25 cellular contexts compared by ENCODE assay signal in genomic region chr15:71501344-71502128, GRCh38.
DNase-seq lines count a peak whose midpoint lies in the region; ATAC-seq and TF ChIP-seq lines count a peak whose summit lies in the region.
"Had no signal": no experiment of that assay in that cellular context is flagged by ENCODE, and none has a peak within 500 bp of the region (broad histone marks: within the 10 kb centered on the region; RNA-seq: fewer than 3 reads in every experiment).

No MANE protein-coding gene starts in this region.

- H3K36me3 ChIP-seq in adrenal gland (replicated peaks in 1 of 2) (no peaks in the 10 kb centered on the region), right atrium auricular region (no peaks in the 10 kb centered on the region), thyroid gland (no peaks in the 10 kb centered on the region)
- H3K36me3 ChIP-seq: transverse colon had no signal

- H3K9me3 ChIP-seq in adrenal gland (replicated peaks in 1 of 3): peaks cover 0 to 4% (median 0%) of the 10 kb centered on the region in 3 donors
- peaks cover 0 to 12% of the 10 kb centered on the region in 2 donors for H3K9me3 ChIP-seq in right atrium auricular region
- H3K9me3 ChIP-seq in thyroid gland: no peaks in the 10 kb centered on the region

- no peak overlapping the region for H3K4me3 ChIP-seq in adrenal gland
- H3K4me3 ChIP-seq in right atrium auricular region: no peak overlapping the region
- H3K4me3 ChIP-seq in thyroid gland (replicated peaks in 1 of 3): no peak overlapping the region
- H3K4me3 ChIP-seq: MG63, transverse colon had no signal

- H3K27me3 ChIP-seq in adrenal gland (no peaks in the 10 kb centered on the region), right atrium auricular region (no peaks in the 10 kb centered on the region), thyroid gland (no peaks in the 10 kb centered on the region)
- H3K27me3 ChIP-seq: foreskin keratinocyte, MG63, transverse colon had no signal

- intact Hi-C loops in adrenal gland (cut with DNase I): no loop called here
- intact Hi-C loops in thyroid gland (cut with DNase I): no loop called here

- 44 to 54% (median 50%) methylated on average over 1 of the region's 1 CpG for WGBS in adrenal gland, 4 donors
- 90 to 97% methylated on average over 1 of the region's 1 CpG for WGBS in thyroid gland, 2 donors

- DNase-seq in adrenal gland (peak; percentile 53 to 81 (median 71)), right atrium auricular region (ENCODE audit: low spot score) (no peak), putamen (ENCODE audit: low spot score) (peak; percentile 59), thyroid gland (no peak), GOT3 (lab: John Stamatoyannopoulos, UW) (no peak)
- DNase-seq: ACHN; activated CD4-positive, alpha-beta T cell treated with anti-CD3 and anti-CD28 coated beads, Interleukin-2, amount 50 U/mL, for 4 hours; activated naive CD4-positive, alpha-beta T cell; DMS153; effector CD4-positive, alpha-beta T cell; foreskin keratinocyte; H7; KBM-7; MG63; NCI-H1105; NCI-H187 treated with DMSO at 0.1 percent for 48 hours; NCI-H2171; NCI-H510A; RPMI8226; stimulated activated CD4-positive, alpha-beta T cell treated with anti-CD3 and anti-CD28 coated beads, Interleukin-4, amount 100 ng/mL, for 24 hours; transverse colon had no signal

- TF ChIP-seq POLR2A in adrenal gland (IDR thresholded peaks at IDR 0.05) (no peak), thyroid gland (IDR thresholded peaks at IDR 0.05) (no peak)

- H3K27ac ChIP-seq in adrenal gland: peak overlapping the region; percentile 49 to 83 (median 68)
- H3K27ac ChIP-seq in right atrium auricular region: peak overlapping the region; percentile 54 to 75
- H3K27ac ChIP-seq in thyroid gland: no peak overlapping the region
- H3K27ac ChIP-seq: epithelial cell of prostate, foreskin keratinocyte, transverse colon had no signal

- H3K4me1 ChIP-seq in adrenal gland (replicated peaks in 1 of 2) (peaks cover 12 to 16% of the 10 kb centered on the region in 2 donors), right atrium auricular region (peaks cover 0 to 4% of the 10 kb centered on the region in 2 donors), thyroid gland (no peaks in the 10 kb centered on the region)
- H3K4me1 ChIP-seq: transverse colon had no signal

- ATAC-seq in esophagus mucosa: peak; percentile 76
- no peak for ATAC-seq in HG03196 (IDR thresholded peaks at IDR 0.05; ENCODE audit: unreplicated experiment)
- no peak for ATAC-seq in GM21515 (IDR thresholded peaks at IDR 0.05; ENCODE audit: unreplicated experiment)
- ATAC-seq: foreskin keratinocyte had no signal

- no peak for TF ChIP-seq CTCF in adrenal gland (IDR thresholded peaks at IDR 0.05)
- TF ChIP-seq CTCF in right atrium auricular region (IDR thresholded peaks at IDR 0.05): no peak
- TF ChIP-seq CTCF in thyroid gland (IDR thresholded peaks at IDR 0.05): no peak

Comparison
In these comparisons a context has a peak if more than half of its experiments do, and no peak if none do; other contexts are left out.
1. DNase-seq: peak in adrenal gland (7 of 7) and putamen (single experiment); none in right atrium auricular region (single experiment), thyroid gland (0 of 2) and GOT3 (single experiment).
2. H3K27ac ChIP-seq: peak in adrenal gland (5 of 5) and right atrium auricular region (2 of 2); none in thyroid gland (0 of 3).